Comparison of ENCODE assay signal across 17 cellular contexts in genomic region chr1:166865931-166866330, GRCh38.
"Had no signal": no experiment of that assay in that cellular context is flagged by ENCODE, and none has a peak within 500 bp of the region (broad histone marks: within the 10 kb centered on the region; RNA-seq: fewer than 3 reads in every experiment).

No MANE protein-coding gene starts in this region.

- H3K27ac ChIP-seq: coronary artery, lower lobe of right lung, vagina, VCaP had no signal

- H3K9me3 ChIP-seq: lower lobe of right lung, tibial nerve, vagina had no signal

- H3K9me3 Mint-ChIP-seq: brain; central memory CD8-positive, alpha-beta T cell; mesothelial cell of epicardium; natural killer cell treated with Interleukin-12 subunit alpha and Interleukin-12 subunit beta and Interleukin-15 and Interleukin-18, amount 100 ng/mL, for 72 hours; stimulated activated naive CD8-positive, alpha-beta T cell treated with anti-CD3 and anti-CD28 coated beads, Interleukin-15, Interleukin-2, amounts not matched to agents 100 ng/mL and 50 ng/mL, for 24 hours; T-helper 1 cell treated with Interleukin-12 subunit alpha and Interleukin-12 subunit beta and Interleukin-4 antibody, amounts not matched to agents 30 μg/mL and 1 μg/mL, for 36 hours had no signal

- DNase-seq: activated CD4-positive, alpha-beta T cell treated with anti-CD3 and anti-CD28 coated beads for 1 hour; activated CD4-positive, alpha-beta T cell treated with anti-CD3 and anti-CD28 coated beads, Interleukin-2, amount 50 U/mL, for 48 hours; activated T-cell treated with anti-CD3 and anti-CD28 coated beads for 4 hours; left cardiac atrium; lower lobe of right lung; retina had no signal

- H3K27me3 ChIP-seq: tibial nerve, vagina had no signal

- H3K4me3 ChIP-seq: coronary artery, lower lobe of right lung, tibial nerve, vagina had no signal

- H3K27ac Mint-ChIP-seq: activated naive CD8-positive, alpha-beta T cell; mesothelial cell of epicardium; natural killer cell treated with Interleukin-12 subunit alpha and Interleukin-12 subunit beta and Interleukin-15 and Interleukin-18, amount 100 ng/mL, for 72 hours; stimulated activated naive CD8-positive, alpha-beta T cell treated with anti-CD3 and anti-CD28 coated beads, Interleukin-15, Interleukin-2, amounts not matched to agents 100 ng/mL and 50 ng/mL, for 24 hours; T-helper 1 cell treated with Interleukin-12 subunit alpha and Interleukin-12 subunit beta and Interleukin-4 antibody, amounts not matched to agents 30 μg/mL and 1 μg/mL, for 36 hours had no signal

- H3K27me3 Mint-ChIP-seq: activated naive CD8-positive, alpha-beta T cell; brain; central memory CD8-positive, alpha-beta T cell; natural killer cell treated with Interleukin-12 subunit alpha and Interleukin-12 subunit beta and Interleukin-15 and Interleukin-18, amount 100 ng/mL, for 72 hours; stimulated activated naive CD8-positive, alpha-beta T cell treated with anti-CD3 and anti-CD28 coated beads, Interleukin-15, Interleukin-2, amounts not matched to agents 100 ng/mL and 50 ng/mL, for 24 hours had no signal

- H3K4me3 Mint-ChIP-seq: activated naive CD8-positive, alpha-beta T cell; brain; central memory CD8-positive, alpha-beta T cell; mesothelial cell of epicardium; natural killer cell treated with Interleukin-12 subunit alpha and Interleukin-12 subunit beta and Interleukin-15 and Interleukin-18, amount 100 ng/mL, for 72 hours; stimulated activated naive CD8-positive, alpha-beta T cell treated with anti-CD3 and anti-CD28 coated beads, Interleukin-15, Interleukin-2, amounts not matched to agents 100 ng/mL and 50 ng/mL, for 24 hours; T-helper 1 cell treated with Interleukin-12 subunit alpha and Interleukin-12 subunit beta and Interleukin-4 antibody, amounts not matched to agents 30 μg/mL and 1 μg/mL, for 36 hours had no signal

- H3K4me1 ChIP-seq: lower lobe of right lung had no signal
